In the genomic region with DNA sequence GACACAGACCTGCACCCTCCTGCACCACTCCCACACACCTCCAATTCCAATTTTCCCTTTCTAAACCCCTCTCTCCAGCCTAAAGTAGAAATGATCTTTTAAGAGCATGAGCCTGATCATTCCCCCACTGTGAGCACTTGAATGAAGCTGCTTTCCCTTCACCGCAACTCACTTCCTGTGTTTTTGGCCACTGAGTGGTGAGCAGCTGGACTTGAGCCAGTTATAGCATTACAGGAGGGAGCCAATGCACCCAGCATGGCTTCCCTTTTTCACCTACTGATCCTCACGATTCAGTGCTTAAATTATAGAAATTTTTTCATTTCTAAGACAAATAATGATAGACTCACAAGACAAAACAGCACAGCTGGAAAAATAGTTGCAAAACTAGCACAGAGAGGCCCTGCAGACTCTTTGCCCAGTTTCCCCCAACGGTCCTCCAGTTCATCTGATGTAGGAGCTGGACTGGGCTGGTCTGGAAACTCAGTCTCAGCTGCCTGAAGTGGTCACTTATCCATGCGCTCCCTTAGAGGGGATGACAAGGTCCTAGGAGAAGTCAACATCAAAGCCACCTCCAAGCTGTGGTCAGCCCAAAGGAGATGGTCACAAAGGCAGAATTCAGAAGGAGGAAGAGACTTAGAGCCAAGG, we compare ENCODE assay signal across 12 cellular contexts. TPM values are rescaled to one million over a fixed set of nuclear protein-coding genes. Genes with fewer than 3 reads are reported as not detected.
DNase-seq lines count a peak whose midpoint lies in the region; ATAC-seq and FAIRE-seq lines count a peak whose summit lies in the region.
"Had no signal": no experiment of that assay in that cellular context is flagged by ENCODE, and none has a peak within 500 bp of the region (broad histone marks: within the 10 kb centered on the region; RNA-seq: fewer than 3 reads in every experiment).

No MANE protein-coding gene starts in this region.

- ATAC-seq in HG02678 (IDR thresholded peaks at IDR 0.05; ENCODE audit: unreplicated experiment) = no peak
- ATAC-seq: sciatic nerve had no signal

- peak; percentile 11 for DNase-seq in AG08395 (ENCODE audit: low spot score)
- no peak for DNase-seq in GM18507 (ENCODE audit: extremely low spot score, insufficient read length, low read depth)
- peak; percentile 39 for DNase-seq in SHP77 treated with DMSO at 0.1 percent for 48 hours (lab: John Stamatoyannopoulos, UW)
- DNase-seq in globus pallidus (ENCODE audit: low spot score) = peak; percentile 41
- DNase-seq in mucosa of gallbladder (ENCODE audit: low spot score) = no peak
- no peak for DNase-seq in HPDE6-E6E7 (ENCODE audit: extremely low spot score)
- DNase-seq in NCI-H1436 treated with DMSO at 0.1 percent for 48 hours (lab: John Stamatoyannopoulos, UW) = no peak
- DNase-seq: activated CD4-positive, alpha-beta T cell treated with anti-CD3 and anti-CD28 coated beads for 1 hour; NCI-H524 had no signal

- peak; percentile 74 for FAIRE-seq in GM18507 (lab: Jason Lieb, UNC)
- FAIRE-seq: bronchial epithelial cell had no signal

RNA-seq across cellular contexts. Expression of a gene that starts 9.8 kb away (rescaled TPM):
- 3.4 TPM for total RNA-seq in mucosa of gallbladder

RNA-seq across cellular contexts. Expression of a gene that starts 28.0 kb away (rescaled TPM):
- total RNA-seq in mucosa of gallbladder = 58.2 TPM

RNA-seq across cellular contexts. Expression of a gene that starts 41.6 kb away (rescaled TPM):
- 145 TPM for total RNA-seq in mucosa of gallbladder

RNA-seq across cellular contexts. Expression of a gene that starts 50.8 kb away (rescaled TPM):
- total RNA-seq in mucosa of gallbladder = 20.9 TPM
- total RNA-seq: bronchial epithelial cell had no signal

Comparison
In these comparisons a context has a peak if more than half of its experiments do, and no peak if none do; other contexts are left out.
1. DNase-seq: peak in AG08395 (single experiment), SHP77 treated with DMSO at 0.1 percent for 48 hours (single experiment) and globus pallidus (single experiment); none in GM18507 (single experiment), mucosa of gallbladder (single experiment), HPDE6-E6E7 (single experiment) and NCI-H1436 treated with DMSO at 0.1 percent for 48 hours (single experiment).